13 cellular contexts compared by ENCODE assay signal in genomic region chr18:46054956-46055831, GRCh38. TPM values are rescaled to one million over a fixed set of nuclear protein-coding genes. Genes with fewer than 3 reads are reported as not detected.
DNase-seq lines count a peak whose midpoint lies in the region; ATAC-seq, FAIRE-seq and TF ChIP-seq lines count a peak whose summit lies in the region.
"Had no signal": no experiment of that assay in that cellular context is flagged by ENCODE, and none has a peak within 500 bp of the region (broad histone marks: within the 10 kb centered on the region; RNA-seq: fewer than 3 reads in every experiment).

No MANE protein-coding gene starts in this region.

- DNase-seq in HepG2 (ENCODE audit: low spot score) (no peak), right lobe of liver (no peak), left lobe of liver (ENCODE audit: low spot score) (no peak), dermis blood vessel endothelial cell (no peak), retina (no peak)
- DNase-seq in activated naive CD4-positive, alpha-beta T cell treated with anti-CD3 and anti-CD28 coated beads, Interleukin-2, amount 50 U/mL, for 72 hours (ENCODE audit: low spot score in 2 of 2) = no peak
- DNase-seq: anterior cingulate cortex; C1 segment of cervical spinal cord; effector CD4-positive, alpha-beta T cell; left ventricle myocardium inferior; Right ventricle myocardium superior had no signal

- no peak for TF ChIP-seq EP300 in HepG2 (IDR thresholded peaks at IDR 0.05; ENCODE audit: low read depth in 2 of 2, low read length in 2 of 2)
- TF ChIP-seq EP300 in HepG2 (CRISPR knock-in tag; IDR thresholded peaks at IDR 0.05; ENCODE audit: borderline replicate concordance) = no peak

- no peak for ATAC-seq in HepG2
- ATAC-seq in right lobe of liver = no peak
- ATAC-seq in HG03571 (IDR thresholded peaks at IDR 0.05; ENCODE audit: unreplicated experiment) = peak; percentile 49
- peak; percentile 68 to 70 for ATAC-seq in activated naive CD4-positive, alpha-beta T cell treated with anti-CD3 and anti-CD28 coated beads, Interleukin-2, amount 50 U/mL, for 72 hours
- ATAC-seq in left lobe of liver = no peak
- ATAC-seq in HG03139 (IDR thresholded peaks at IDR 0.05; ENCODE audit: unreplicated experiment) = no peak

- CTCF ChIA-PET in HepG2 (lab: Yijun Ruan, JAX; ENCODE audit: low intra/inter-chr PET ratio, low total read pairs) = no interaction called here

- TF ChIP-seq CTCF in HepG2 (CRISPR knock-in tag; IDR thresholded peaks at IDR 0.05) (no peak), right lobe of liver (IDR thresholded peaks at IDR 0.05) (no peak)

- peaks cover 4% of the 10 kb centered on the region; the same call in 1 of the 2 replicates for H4K20me1 ChIP-seq in HepG2 (ENCODE audit: insufficient read depth, low read length)

- in situ Hi-C loops in HepG2 (cut with HindIII; ENCODE audit: extremely low pct_ligation_motif_present, low pct_unique_long_range_greater_than_20kb) = no loop called here

- H3K9ac ChIP-seq in HepG2 (ENCODE audit: insufficient read depth, low read depth, low read length) = no peak overlapping the region

- no peaks in the 10 kb centered on the region for H3K9me3 Mint-ChIP-seq in activated naive CD4-positive, alpha-beta T cell treated with anti-CD3 and anti-CD28 coated beads, Interleukin-2, amount 50 U/mL, for 72 hours

- no peak overlapping the region for H3K4me2 ChIP-seq in HepG2 (ENCODE audit: low read depth, low read length)

- H3K27me3 ChIP-seq in HepG2 (ENCODE audit: control insufficient read depth in 1 of 2, insufficient read depth in 2 of 2, low read length in 2 of 2) (peaks cover 0 to 27% of the 10 kb centered on the region in 2 experiments; a peak in 3 of 5 replicates), right lobe of liver (no peaks in the 10 kb centered on the region)

- H3K4me1 ChIP-seq in HepG2 (ENCODE audit: insufficient read depth, low read length) (peaks cover 20% of the 10 kb centered on the region), right lobe of liver (peaks cover 0 to 21% (median 9%) of the 10 kb centered on the region in 4 donors)

- no peaks in the 10 kb centered on the region for H3K9me3 ChIP-seq in HepG2 (ENCODE audit: low read length)
- no peaks in the 10 kb centered on the region for H3K9me3 ChIP-seq in right lobe of liver
- H3K9me3 ChIP-seq: left ventricle myocardium inferior had no signal

- POLR2A ChIA-PET in HepG2 (lab: Yijun Ruan, JAX) = no interaction called here

- H3K36me3 ChIP-seq in HepG2 (replicated peaks in 1 of 2; ENCODE audit: control insufficient read depth in 1 of 2, insufficient read depth in 2 of 2, low read length in 2 of 2) = no peaks in the 10 kb centered on the region
- no peaks in the 10 kb centered on the region for H3K36me3 ChIP-seq in right lobe of liver
- H3K36me3 ChIP-seq: left ventricle myocardium inferior had no signal

- TF ChIP-seq POLR2A in HepG2 (IDR thresholded peaks at IDR 0.05; ENCODE audit: insufficient read depth in 1 of 2, low read depth in 2 of 2, low read length in 2 of 2) (no peak), right lobe of liver (IDR thresholded peaks at IDR 0.05) (no peak)

- WGBS in HepG2 (ENCODE audit: low lambda C conversion rate) = 64% methylated on average over 6 of the region's 6 CpGs
- WGBS in right lobe of liver (ENCODE audit: insufficient coverage, low coverage, low lambda C conversion rate, missing lambda C conversion rate) = 64% methylated on average over 6 of the region's 6 CpGs

- intact Hi-C loops in HepG2 (cut with micrococcal nuclease; ENCODE audit: unreplicated experiment) (no loop called here), right lobe of liver (cut with DNase I) (no loop called here)

- H3K27ac Mint-ChIP-seq in activated naive CD4-positive, alpha-beta T cell treated with anti-CD3 and anti-CD28 coated beads, Interleukin-2, amount 50 U/mL, for 72 hours = peak overlapping the region; percentile 44 to 74

- no peak for TF ChIP-seq RAD21 in HepG2 (CRISPR knock-in tag; IDR thresholded peaks at IDR 0.05)

- peaks cover 0 to 5% of the 10 kb centered on the region in 2 donors for H3K36me3 Mint-ChIP-seq in activated naive CD4-positive, alpha-beta T cell treated with anti-CD3 and anti-CD28 coated beads, Interleukin-2, amount 50 U/mL, for 72 hours

- H2AFZ ChIP-seq in HepG2 (ENCODE audit: low read length) = no peak overlapping the region

- no peak for FAIRE-seq in HepG2 (lab: Jason Lieb, UNC)

- H3K27ac ChIP-seq in HepG2 (ENCODE audit: extremely low read length, insufficient read depth, low read length) (no peak overlapping the region), right lobe of liver (no peak overlapping the region)
- H3K27ac ChIP-seq: left ventricle myocardium inferior had no signal

- H3K79me2 ChIP-seq in HepG2 (ENCODE audit: insufficient read depth, low read length) = no peaks in the 10 kb centered on the region

- no TSS peak for BruUV-seq in HepG2 (replicated peaks; lab: Mats Ljungman, UMichigan)

- H3K4me3 ChIP-seq in HepG2 (replicated peaks in 1 of 3; ENCODE audit: insufficient read depth in 1 of 3, low read depth in 2 of 3, low read length in 3 of 3) (no peak overlapping the region), right lobe of liver (no peak overlapping the region)
- H3K4me3 ChIP-seq: left ventricle myocardium inferior had no signal

RNA-seq across cellular contexts. Expression of gene PSTPIP2, which starts 16.9 kb away (rescaled TPM):
- 0.27 and 0.51 TPM in 2 replicates for total RNA-seq in HepG2 (2016; rRNA removed; fragmentation: Illumina TruSeq; extraction: Trizol)
- total RNA-seq in HepG2 (2016; cell fraction: cytosol; rRNA removed; fragmentation: Illumina TruSeq; extraction: Trizol; ENCODE audit: low read depth) = 0.18 TPM in 1 of 2 replicates, not detected in the other
- 0.22 and 0.30 TPM in 2 replicates for total RNA-seq in HepG2 (2016; cell fraction: insoluble cytoplasmic fraction; rRNA removed; fragmentation: Illumina TruSeq; extraction: Trizol)
- total RNA-seq in HepG2 (2016; cell fraction: membrane; rRNA removed; fragmentation: Illumina TruSeq; extraction: Trizol) = 0.12 and 0.17 TPM in 2 replicates
- total RNA-seq in HepG2 (2016; cell fraction: nucleus; rRNA removed; fragmentation: Illumina TruSeq; extraction: Trizol) = 0.16 and 0.19 TPM in 2 replicates
- polyA plus RNA-seq in HepG2 (2011; rRNA removed) = 0.24 and 0.25 TPM in 2 replicates
- 0.16 and 0.29 TPM in 2 replicates for polyA plus RNA-seq in HepG2 (2011; cell fraction: cytosol; rRNA removed)
- polyA plus RNA-seq in HepG2 (2011; cell fraction: nucleus; rRNA removed) = 0.06 and 0.10 TPM in 2 replicates
- 0.36 and 0.37 TPM in 2 replicates for polyA plus RNA-seq in HepG2 (2012)
- not detected in 2 replicates for polyA plus RNA-seq in HepG2 (2016; cell fraction: cytosol; fragmentation: Illumina TruSeq; extraction: Trizol; ENCODE audit: low read depth)
- 0.38 and 0.43 TPM in 2 replicates for polyA plus RNA-seq in HepG2 (2016; cell fraction: insoluble cytoplasmic fraction; fragmentation: Illumina TruSeq; extraction: Trizol; ENCODE audit: low read depth)
- 0.08 and 0.09 TPM in 2 replicates for polyA plus RNA-seq in HepG2 (2016; cell fraction: membrane; fragmentation: Illumina TruSeq; extraction: Trizol; ENCODE audit: low read depth)
- 0.53 and 0.56 TPM in 2 replicates for polyA plus RNA-seq in HepG2 (2016; cell fraction: nucleus; fragmentation: Illumina TruSeq; extraction: Trizol; ENCODE audit: insufficient read depth, low read depth)
- 0.28 and 1.0 TPM in 2 replicates for polyA minus RNA-seq in HepG2 (2011; rRNA and poly(A)+ RNA removed; ENCODE audit: low replicate concordance)
- polyA minus RNA-seq in HepG2 (2011; cell fraction: cytosol; rRNA and poly(A)+ RNA removed) = 0.99 TPM in 1 of 2 replicates, not detected in the other
- 0.37 TPM in 1 of 2 replicates, not detected in the other for polyA minus RNA-seq in HepG2 (2011; cell fraction: nucleus; rRNA and poly(A)+ RNA removed)
- 10 to 100 TPM in 2 of 6 experiments, 1 to 10 TPM in 4; 4.0 to 15.2 (median 8.6) TPM for total RNA-seq in right lobe of liver
- total RNA-seq in activated naive CD4-positive, alpha-beta T cell treated with anti-CD3 and anti-CD28 coated beads, Interleukin-2, amount 50 U/mL, for 72 hours = 1 to 10 TPM; 2.9 to 8.3 TPM
- total RNA-seq in left lobe of liver = 3.9 TPM
- total RNA-seq in dermis blood vessel endothelial cell = 0.56 and 0.68 TPM in 2 replicates

RNA-seq across cellular contexts. Expression of gene ATP5F1A, which starts 42.9 kb away (rescaled TPM):
- 922 and 1,311 TPM in 2 replicates for total RNA-seq in HepG2 (2016; rRNA removed; fragmentation: Illumina TruSeq; extraction: Trizol)
- total RNA-seq in HepG2 (2016; cell fraction: cytosol; rRNA removed; fragmentation: Illumina TruSeq; extraction: Trizol; ENCODE audit: low read depth) = 198 and 244 TPM in 2 replicates
- total RNA-seq in HepG2 (2016; cell fraction: insoluble cytoplasmic fraction; rRNA removed; fragmentation: Illumina TruSeq; extraction: Trizol) = 940 and 1,285 TPM in 2 replicates
- 436 and 513 TPM in 2 replicates for total RNA-seq in HepG2 (2016; cell fraction: membrane; rRNA removed; fragmentation: Illumina TruSeq; extraction: Trizol)
- total RNA-seq in HepG2 (2016; cell fraction: nucleus; rRNA removed; fragmentation: Illumina TruSeq; extraction: Trizol) = 345 and 358 TPM in 2 replicates
- polyA plus RNA-seq in HepG2 (2011; rRNA removed) = 355 and 459 TPM in 2 replicates
- 632 and 726 TPM in 2 replicates for polyA plus RNA-seq in HepG2 (2011; cell fraction: cytosol; rRNA removed)
- 189 and 204 TPM in 2 replicates for polyA plus RNA-seq in HepG2 (2011; cell fraction: nucleus; rRNA removed)
- 422 and 462 TPM in 2 replicates for polyA plus RNA-seq in HepG2 (2012)
- 150 and 167 TPM in 2 replicates for polyA plus RNA-seq in HepG2 (2016; cell fraction: cytosol; fragmentation: Illumina TruSeq; extraction: Trizol; ENCODE audit: low read depth)
- polyA plus RNA-seq in HepG2 (2016; cell fraction: insoluble cytoplasmic fraction; fragmentation: Illumina TruSeq; extraction: Trizol; ENCODE audit: low read depth) = 868 and 898 TPM in 2 replicates
- 264 and 311 TPM in 2 replicates for polyA plus RNA-seq in HepG2 (2016; cell fraction: membrane; fragmentation: Illumina TruSeq; extraction: Trizol; ENCODE audit: low read depth)
- 317 and 333 TPM in 2 replicates for polyA plus RNA-seq in HepG2 (2016; cell fraction: nucleus; fragmentation: Illumina TruSeq; extraction: Trizol; ENCODE audit: insufficient read depth, low read depth)
- 762 and 776 TPM in 2 replicates for polyA minus RNA-seq in HepG2 (2011; rRNA and poly(A)+ RNA removed; ENCODE audit: low replicate concordance)
- polyA minus RNA-seq in HepG2 (2011; cell fraction: cytosol; rRNA and poly(A)+ RNA removed) = 448 and 460 TPM in 2 replicates
- polyA minus RNA-seq in HepG2 (2011; cell fraction: nucleus; rRNA and poly(A)+ RNA removed) = 137 and 150 TPM in 2 replicates
- 100 to 1,000 TPM; 243 to 405 (median 286) TPM for total RNA-seq in right lobe of liver
- total RNA-seq in activated naive CD4-positive, alpha-beta T cell treated with anti-CD3 and anti-CD28 coated beads, Interleukin-2, amount 50 U/mL, for 72 hours = 100 to 1,000 TPM; 452 to 469 TPM
- total RNA-seq in left lobe of liver = 314 TPM
- total RNA-seq in dermis blood vessel endothelial cell = 911 and 931 TPM in 2 replicates

RNA-seq across cellular contexts. Expression of gene HAUS1, which starts 49.0 kb away (rescaled TPM):
- 59.2 and 90.3 TPM in 2 replicates for total RNA-seq in HepG2 (2016; rRNA removed; fragmentation: Illumina TruSeq; extraction: Trizol)
- total RNA-seq in HepG2 (2016; cell fraction: cytosol; rRNA removed; fragmentation: Illumina TruSeq; extraction: Trizol; ENCODE audit: low read depth) = 24.1 and 27.0 TPM in 2 replicates
- 59.8 and 92.6 TPM in 2 replicates for total RNA-seq in HepG2 (2016; cell fraction: insoluble cytoplasmic fraction; rRNA removed; fragmentation: Illumina TruSeq; extraction: Trizol)
- 30.0 and 34.0 TPM in 2 replicates for total RNA-seq in HepG2 (2016; cell fraction: membrane; rRNA removed; fragmentation: Illumina TruSeq; extraction: Trizol)
- total RNA-seq in HepG2 (2016; cell fraction: nucleus; rRNA removed; fragmentation: Illumina TruSeq; extraction: Trizol) = 22.1 and 27.7 TPM in 2 replicates
- 13.2 and 20.6 TPM in 2 replicates for polyA plus RNA-seq in HepG2 (2011; rRNA removed)
- 23.4 and 23.6 TPM in 2 replicates for polyA plus RNA-seq in HepG2 (2011; cell fraction: cytosol; rRNA removed)
- polyA plus RNA-seq in HepG2 (2011; cell fraction: nucleus; rRNA removed) = 8.2 and 10.6 TPM in 2 replicates
- polyA plus RNA-seq in HepG2 (2012) = 21.4 and 30.6 TPM in 2 replicates
- 18.5 and 19.3 TPM in 2 replicates for polyA plus RNA-seq in HepG2 (2016; cell fraction: cytosol; fragmentation: Illumina TruSeq; extraction: Trizol; ENCODE audit: low read depth)
- 80.8 and 87.3 TPM in 2 replicates for polyA plus RNA-seq in HepG2 (2016; cell fraction: insoluble cytoplasmic fraction; fragmentation: Illumina TruSeq; extraction: Trizol; ENCODE audit: low read depth)
- polyA plus RNA-seq in HepG2 (2016; cell fraction: membrane; fragmentation: Illumina TruSeq; extraction: Trizol; ENCODE audit: low read depth) = 23.2 and 25.9 TPM in 2 replicates
- 36.7 and 38.3 TPM in 2 replicates for polyA plus RNA-seq in HepG2 (2016; cell fraction: nucleus; fragmentation: Illumina TruSeq; extraction: Trizol; ENCODE audit: insufficient read depth, low read depth)
- polyA minus RNA-seq in HepG2 (2011; rRNA and poly(A)+ RNA removed; ENCODE audit: low replicate concordance) = 5.7 and 26.1 TPM in 2 replicates
- polyA minus RNA-seq in HepG2 (2011; cell fraction: cytosol; rRNA and poly(A)+ RNA removed) = 15.0 and 18.4 TPM in 2 replicates
- polyA minus RNA-seq in HepG2 (2011; cell fraction: nucleus; rRNA and poly(A)+ RNA removed) = 9.4 and 10.2 TPM in 2 replicates
- total RNA-seq in right lobe of liver = 10 to 100 TPM in 2 of 6 experiments, 1 to 10 TPM in 4; 4.0 to 15.4 (median 5.9) TPM
- 10 to 100 TPM; 54.4 to 61.4 TPM for total RNA-seq in activated naive CD4-positive, alpha-beta T cell treated with anti-CD3 and anti-CD28 coated beads, Interleukin-2, amount 50 U/mL, for 72 hours
- total RNA-seq in left lobe of liver = 4.1 TPM
- total RNA-seq in dermis blood vessel endothelial cell = 87.6 and 102 TPM in 2 replicates

Comparison
In these comparisons a context has a peak if more than half of its experiments do, and no peak if none do; other contexts are left out.
1. ATAC-seq: peak in HG03571 (single experiment) and activated naive CD4-positive, alpha-beta T cell treated with anti-CD3 and anti-CD28 coated beads, Interleukin-2, amount 50 U/mL, for 72 hours (2 of 2); none in HepG2 (single experiment), right lobe of liver (0 of 4), left lobe of liver (single experiment) and HG03139 (single experiment).